Comparison of ENCODE assay signal across 8 cellular contexts in the genomic region with DNA sequence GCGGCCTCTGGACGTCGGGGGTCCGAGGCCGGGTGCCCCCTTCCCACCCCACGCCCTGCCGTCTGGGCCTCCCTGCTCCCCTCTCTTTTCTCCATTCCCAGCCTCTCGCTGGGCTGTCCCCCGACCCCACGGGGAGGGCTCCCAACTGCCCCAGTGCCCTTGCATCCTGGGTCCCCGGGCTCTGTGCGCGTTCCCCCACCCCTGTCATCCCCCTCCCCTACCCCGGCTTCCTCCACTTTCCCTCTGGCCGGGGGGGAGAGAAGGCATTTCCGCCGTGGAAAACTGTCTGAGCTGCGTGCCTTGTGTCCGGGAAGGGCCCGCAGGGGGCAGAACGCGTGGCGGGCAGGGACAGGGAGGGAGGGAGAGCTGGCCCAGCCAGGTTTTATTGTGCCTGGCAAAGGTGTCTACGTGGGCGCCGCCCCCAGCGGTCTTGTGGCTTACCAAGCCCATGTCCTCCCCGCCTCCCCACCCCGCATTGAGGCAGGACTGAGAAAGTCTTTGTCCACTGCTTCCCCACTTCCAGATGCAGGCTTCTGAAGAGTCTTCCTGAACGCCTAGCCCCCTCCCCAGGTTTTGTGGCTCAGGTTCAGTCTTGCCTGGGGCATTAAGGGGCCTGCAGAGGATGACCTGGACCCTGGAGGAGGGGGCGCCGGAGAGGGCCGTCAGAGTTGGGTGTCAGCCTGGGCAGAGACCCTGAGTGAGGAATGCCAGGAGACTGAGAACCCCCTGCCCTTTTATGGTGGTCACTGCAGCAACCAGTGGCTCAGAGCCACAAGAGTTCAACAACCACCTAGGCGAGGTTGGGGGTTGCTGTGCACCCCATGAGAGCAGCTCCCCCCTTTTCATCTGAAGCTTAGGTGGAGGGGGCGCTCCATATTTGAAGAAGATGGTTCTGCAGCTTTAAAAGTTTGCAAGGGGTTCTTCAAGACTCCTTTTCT. TPM values are rescaled to one million over a fixed set of nuclear protein-coding genes. Genes with fewer than 3 reads are reported as not detected.
DNase-seq lines count a peak whose midpoint lies in the region; ATAC-seq and TF ChIP-seq lines count a peak whose summit lies in the region.

No MANE protein-coding gene starts in this region.

- no peak for TF ChIP-seq CTCF in glutamatergic neuron (IDR thresholded peaks at IDR 0.05; ENCODE audit: partially characterized antibody, unreplicated experiment)
- TF ChIP-seq CTCF in progenitor cell of endocrine pancreas (IDR thresholded peaks at IDR 0.05; ENCODE audit: unreplicated experiment) = peak; percentile 24

- H3K4me1 Mint-ChIP-seq in activated T-helper 17 cell treated with anti-CD3 and anti-CD28 coated beads, Interleukin-2, amount 50 U/mL, for 72 hours = peaks cover 20% of the 10 kb centered on the region
- H3K4me1 Mint-ChIP-seq in glutamatergic neuron (ENCODE audit: low read depth, unreplicated experiment) (peaks cover 33% of the 10 kb centered on the region), progenitor cell of endocrine pancreas (ENCODE audit: low read depth) (peaks cover 37% of the 10 kb centered on the region)

- H3K4me3 ChIP-seq in H7 (ENCODE audit: insufficient read depth, low read depth, low read length) = peak overlapping the region; percentile 92

- ATAC-seq in activated T-helper 17 cell treated with anti-CD3 and anti-CD28 coated beads, Interleukin-2, amount 50 U/mL, for 72 hours (replicated peaks) = no peak

- H3K27me3 ChIP-seq in H7 (ENCODE audit: control insufficient read depth, insufficient read depth, low read length) = no peaks in the 10 kb centered on the region

- no peaks in the 10 kb centered on the region for H3K9me3 Mint-ChIP-seq in activated T-helper 17 cell treated with anti-CD3 and anti-CD28 coated beads, Interleukin-2, amount 50 U/mL, for 72 hours
- H3K9me3 Mint-ChIP-seq in glutamatergic neuron (ENCODE audit: unreplicated experiment) = peaks cover 9% of the 10 kb centered on the region
- H3K9me3 Mint-ChIP-seq in progenitor cell of endocrine pancreas (ENCODE audit: low read depth) = no peaks in the 10 kb centered on the region

- peak overlapping the region; percentile 73 for H3K4me3 Mint-ChIP-seq in activated T-helper 17 cell treated with anti-CD3 and anti-CD28 coated beads, Interleukin-2, amount 50 U/mL, for 72 hours
- H3K4me3 Mint-ChIP-seq in glutamatergic neuron (ENCODE audit: unreplicated experiment) (peak overlapping the region; percentile 85), progenitor cell of endocrine pancreas (ENCODE audit: low read depth) (peak overlapping the region; percentile 95)

- peak overlapping the region; percentile 54 for H3K27ac Mint-ChIP-seq in activated T-helper 17 cell treated with anti-CD3 and anti-CD28 coated beads, Interleukin-2, amount 50 U/mL, for 72 hours
- H3K27ac Mint-ChIP-seq in glutamatergic neuron (ENCODE audit: unreplicated experiment) (no peak overlapping the region), progenitor cell of endocrine pancreas (peak overlapping the region; percentile 89)

- H3K27me3 Mint-ChIP-seq in activated T-helper 17 cell treated with anti-CD3 and anti-CD28 coated beads, Interleukin-2, amount 50 U/mL, for 72 hours = peaks cover 7% of the 10 kb centered on the region
- H3K27me3 Mint-ChIP-seq in glutamatergic neuron (ENCODE audit: unreplicated experiment) (peaks cover 6% of the 10 kb centered on the region), progenitor cell of endocrine pancreas (peaks cover 21% of the 10 kb centered on the region)

- no peaks in the 10 kb centered on the region for H3K36me3 Mint-ChIP-seq in activated T-helper 17 cell treated with anti-CD3 and anti-CD28 coated beads, Interleukin-2, amount 50 U/mL, for 72 hours (ENCODE audit: low read depth)
- H3K36me3 Mint-ChIP-seq in glutamatergic neuron (ENCODE audit: unreplicated experiment) = no peaks in the 10 kb centered on the region
- no peaks in the 10 kb centered on the region for H3K36me3 Mint-ChIP-seq in progenitor cell of endocrine pancreas (ENCODE audit: insufficient read depth)

- H3K36me3 ChIP-seq in H7 (replicated peaks; ENCODE audit: control insufficient read depth, insufficient read depth, low read length) = peaks cover 4% of the 10 kb centered on the region

- peak; percentile 46 for DNase-seq in AG08396 (ENCODE audit: low spot score)
- DNase-seq in H7 = peak; percentile 89
- no peak for DNase-seq in glutamatergic neuron
- DNase-seq in progenitor cell of endocrine pancreas (ENCODE audit: low spot score, unreplicated experiment) = no peak
- DNase-seq in DMS114 treated with DMSO at 0.1 percent for 48 hours (lab: John Stamatoyannopoulos, UW; ENCODE audit: unreplicated experiment) = no peak
- DNase-seq in MV-4-11 (lab: John Stamatoyannopoulos, UW) = no peak
- no peak for DNase-seq in NOMO-1 (lab: John Stamatoyannopoulos, UW; ENCODE audit: unreplicated experiment in 2 of 2)

RNA-seq across cellular contexts. Expression of a gene that starts 1.3 kb away (rescaled TPM):
- 392 and 393 TPM in 2 replicates for total RNA-seq in H7 (2014; rRNA removed; shearing (Covaris generic))
- total RNA-seq in activated T-helper 17 cell treated with anti-CD3 and anti-CD28 coated beads, Interleukin-2, amount 50 U/mL, for 72 hours = 10 to 100 TPM; 28.7 to 45.0 TPM
- total RNA-seq in glutamatergic neuron (ENCODE audit: unreplicated experiment) (72.0 TPM), progenitor cell of endocrine pancreas (169 and 174 TPM in 2 replicates)

RNA-seq across cellular contexts. Expression of a gene that starts 59.0 kb away (rescaled TPM):
- total RNA-seq in H7 (2014; rRNA removed; shearing (Covaris generic)) = 0.04 TPM in 1 of 2 replicates, not detected in the other
- 10 to 100 TPM; 11.1 to 19.9 TPM for total RNA-seq in activated T-helper 17 cell treated with anti-CD3 and anti-CD28 coated beads, Interleukin-2, amount 50 U/mL, for 72 hours
- not detected for total RNA-seq in glutamatergic neuron (ENCODE audit: unreplicated experiment)
- not detected in 2 replicates for total RNA-seq in progenitor cell of endocrine pancreas

Comparison
In these comparisons a context has a peak if more than half of its experiments do, and no peak if none do; other contexts are left out.
1. DNase-seq: peak in AG08396 (single experiment) and H7 (single experiment); none in glutamatergic neuron (single experiment), progenitor cell of endocrine pancreas (single experiment), DMS114 treated with DMSO at 0.1 percent for 48 hours (single experiment), MV-4-11 (single experiment) and NOMO-1 (0 of 2).
2. RNA of a gene that starts 59.0 kb away (total RNA-seq): 11.1 to 19.9 TPM in activated T-helper 17 cell treated with anti-CD3 and anti-CD28 coated beads, Interleukin-2, amount 50 U/mL, for 72 hours; 0.04 TPM in H7, not detected in glutamatergic neuron (single experiment) and not detected in progenitor cell of endocrine pancreas; every median in the first group is over 10 times any median in the second.
3. Peak in every context shown above with its lines, with median percentiles within 50 percentile points of each other: H3K4me3 Mint-ChIP-seq.